ENCODE assay signal across 1 cellular context in the genomic region with DNA sequence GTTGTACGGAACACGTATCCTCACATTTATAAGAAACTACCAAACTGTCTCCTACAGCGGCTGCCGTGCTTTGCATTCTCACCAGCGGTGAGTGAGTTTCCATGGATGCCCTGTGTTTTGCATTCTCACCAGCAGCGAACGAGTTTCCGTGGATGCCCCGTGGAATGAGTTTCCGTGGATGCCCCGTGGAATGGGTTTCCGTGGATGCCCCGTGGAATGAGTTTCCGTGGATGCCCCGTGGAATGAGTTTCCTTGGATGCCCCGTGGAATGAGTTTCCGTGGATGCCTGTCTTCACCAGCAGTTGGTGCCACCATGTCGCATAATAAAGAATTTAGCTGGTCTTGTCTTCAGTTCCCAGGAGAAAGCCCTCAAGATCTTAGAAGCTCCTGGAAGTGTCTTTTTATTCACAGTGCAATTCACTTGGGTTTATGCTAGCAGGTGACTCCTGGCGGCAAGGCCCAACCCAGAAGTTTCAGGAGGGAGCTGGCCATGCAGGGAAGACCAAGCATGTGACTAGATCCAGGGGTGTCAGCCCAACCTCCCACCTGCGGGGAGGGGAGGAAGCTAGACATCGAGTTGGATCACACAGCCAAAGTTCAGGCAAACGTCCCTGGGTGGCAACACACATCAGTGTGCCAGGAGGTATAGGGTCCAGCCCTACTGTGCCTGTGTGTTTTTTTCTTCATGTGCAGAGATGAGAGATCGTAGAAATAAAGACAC.
TF ChIP-seq lines count a peak whose summit lies in the region.

No MANE protein-coding gene starts in this region.

TF ChIP-seq in K562, 482 proteins besides CTCF, POLR2A, EP300 and RAD21:
- TF ChIP-seq, protein P1, sequence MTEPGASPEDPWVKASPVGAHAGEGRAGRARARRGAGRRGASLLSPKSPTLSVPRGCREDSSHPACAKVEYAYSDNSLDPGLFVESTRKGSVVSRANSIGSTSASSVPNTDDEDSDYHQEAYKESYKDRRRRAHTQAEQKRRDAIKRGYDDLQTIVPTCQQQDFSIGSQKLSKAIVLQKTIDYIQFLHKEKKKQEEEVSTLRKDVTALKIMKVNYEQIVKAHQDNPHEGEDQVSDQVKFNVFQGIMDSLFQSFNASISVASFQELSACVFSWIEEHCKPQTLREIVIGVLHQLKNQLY (CRISPR knock-in tag; conservative IDR thresholded peaks at IDR 0.05), result no peak
- TF ChIP-seq, protein P2, sequence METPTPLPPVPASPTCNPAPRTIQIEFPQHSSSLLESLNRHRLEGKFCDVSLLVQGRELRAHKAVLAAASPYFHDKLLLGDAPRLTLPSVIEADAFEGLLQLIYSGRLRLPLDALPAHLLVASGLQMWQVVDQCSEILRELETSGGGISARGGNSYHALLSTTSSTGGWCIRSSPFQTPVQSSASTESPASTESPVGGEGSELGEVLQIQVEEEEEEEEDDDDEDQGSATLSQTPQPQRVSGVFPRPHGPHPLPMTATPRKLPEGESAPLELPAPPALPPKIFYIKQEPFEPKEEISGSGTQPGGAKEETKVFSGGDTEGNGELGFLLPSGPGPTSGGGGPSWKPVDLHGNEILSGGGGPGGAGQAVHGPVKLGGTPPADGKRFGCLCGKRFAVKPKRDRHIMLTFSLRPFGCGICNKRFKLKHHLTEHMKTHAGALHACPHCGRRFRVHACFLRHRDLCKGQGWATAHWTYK (CRISPR knock-in tag; IDR thresholded peaks at IDR 0.05), result peak; percentile 98
